Comparison of ENCODE assay signal across 18 cellular contexts in the genomic region with DNA sequence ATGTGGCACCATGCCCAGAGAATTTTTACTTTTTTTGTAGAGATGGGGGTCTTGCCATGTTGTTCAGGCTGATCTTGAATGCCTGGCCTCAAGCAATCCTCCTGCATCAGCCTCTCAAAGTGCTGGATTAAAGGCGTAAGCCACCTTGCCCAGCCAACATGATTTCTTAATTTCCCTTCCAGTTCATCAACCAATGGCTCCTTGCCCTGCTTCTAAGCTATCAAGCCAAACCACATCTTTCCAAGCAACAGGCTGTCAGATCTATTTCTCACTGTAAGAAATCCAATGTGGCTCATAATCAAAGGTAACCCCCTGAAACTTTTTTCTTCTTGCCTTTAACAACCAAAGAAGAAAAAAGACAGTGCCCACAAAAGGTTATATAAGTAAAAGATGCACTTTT.
"Had no signal": no experiment of that assay in that cellular context is flagged by ENCODE, and none has a peak within 500 bp of the region (broad histone marks: within the 10 kb centered on the region; RNA-seq: fewer than 3 reads in every experiment).

No MANE protein-coding gene starts in this region.

- H3K9me3 Mint-ChIP-seq: activated T-helper 17 cell treated with anti-CD3 and anti-CD28 coated beads, Interleukin-2, amount 50 U/mL, for 72 hours; central memory CD8-positive, alpha-beta T cell; dendritic cell treated with granulocyte-macrophage colony-stimulating factor and Interleukin-4, amounts not matched to agents 40 ng/mL and 50 ng/mL, for 4 days; memory B cell; naive thymus-derived CD8-positive, alpha-beta T cell had no signal

- H3K9me3 ChIP-seq: body of pancreas, neutrophil, thyroid gland, uterus had no signal

- H3K4me1 Mint-ChIP-seq: central memory CD8-positive, alpha-beta T cell had no signal

- H3K4me3 ChIP-seq: body of pancreas, hepatocyte, smooth muscle cell, thyroid gland, uterus had no signal

- H3K4me1 ChIP-seq: thyroid gland had no signal

- DNase-seq: activated CD4-positive, alpha-beta T cell treated with anti-CD3 and anti-CD28 coated beads, Interleukin-2, amount 50 U/mL, for 1 hour; activated CD4-positive, CD25-positive, alpha-beta regulatory T cell; activated CD8-positive, alpha-beta memory T cell treated with anti-CD3 and anti-CD28 coated beads for 24 hours; activated naive CD4-positive, alpha-beta T cell treated with anti-CD3 and anti-CD28 coated beads for 36 hours; effector memory CD4-positive, alpha-beta T cell; islet precursor cell; naive thymus-derived CD8-positive, alpha-beta T cell; retina; thyroid gland; uterus had no signal

- H3K27me3 ChIP-seq: body of pancreas, hepatocyte, neutrophil, thyroid gland, uterus had no signal

- H3K4me3 Mint-ChIP-seq: activated naive CD4-positive, alpha-beta T cell treated with anti-CD3 and anti-CD28 coated beads for 36 hours; activated T-helper 17 cell treated with anti-CD3 and anti-CD28 coated beads, Interleukin-2, amount 50 U/mL, for 72 hours; central memory CD8-positive, alpha-beta T cell; dendritic cell treated with granulocyte-macrophage colony-stimulating factor and Interleukin-4, amounts not matched to agents 40 ng/mL and 50 ng/mL, for 4 days; memory B cell; naive thymus-derived CD8-positive, alpha-beta T cell had no signal

- H3K27me3 Mint-ChIP-seq: activated T-helper 17 cell treated with anti-CD3 and anti-CD28 coated beads, Interleukin-2, amount 50 U/mL, for 72 hours; central memory CD8-positive, alpha-beta T cell; memory B cell; naive thymus-derived CD8-positive, alpha-beta T cell had no signal

- H3K27ac Mint-ChIP-seq: activated naive CD4-positive, alpha-beta T cell treated with anti-CD3 and anti-CD28 coated beads for 36 hours; activated T-helper 17 cell treated with anti-CD3 and anti-CD28 coated beads, Interleukin-2, amount 50 U/mL, for 72 hours; dendritic cell treated with granulocyte-macrophage colony-stimulating factor and Interleukin-4, amounts not matched to agents 40 ng/mL and 50 ng/mL, for 4 days; memory B cell had no signal

- ATAC-seq: activated T-helper 17 cell treated with anti-CD3 and anti-CD28 coated beads, Interleukin-2, amount 50 U/mL, for 72 hours; naive thymus-derived CD8-positive, alpha-beta T cell had no signal

- H3K27ac ChIP-seq: body of pancreas, hepatocyte, neutrophil, thyroid gland had no signal

- H3K36me3 ChIP-seq: neutrophil, thyroid gland, uterus had no signal
